11 cellular contexts compared by ENCODE assay signal in genomic region chr15:86650084-86650483, GRCh38.
DNase-seq lines count a peak whose midpoint lies in the region; ATAC-seq and TF ChIP-seq lines count a peak whose summit lies in the region.
"Had no signal": no experiment of that assay in that cellular context is flagged by ENCODE, and none has a peak within 500 bp of the region (broad histone marks: within the 10 kb centered on the region; RNA-seq: fewer than 3 reads in every experiment).

No MANE protein-coding gene starts in this region.

- no peak overlapping the region for H2AFZ ChIP-seq in SK-N-SH (ENCODE audit: low read depth)

- POLR2A ChIA-PET in SK-N-SH (lab: Yijun Ruan, JAX): no interaction called here

- no peaks in the 10 kb centered on the region for H3K9me2 ChIP-seq in SK-N-SH

- CTCF ChIA-PET in SK-N-SH (lab: Yijun Ruan, JAX): interaction anchor here (1.6 kb wide), 1 partner anchor 21 kb away, joined by 3 read pairs; no protein-coding TSS in a partner anchor

- H3K4me1 ChIP-seq in SK-N-SH (ENCODE audit: control insufficient read depth in 1 of 2, insufficient read depth in 2 of 2, low read depth in 1 of 2, low read length in 1 of 2): peaks cover 0 to 2% of the 10 kb centered on the region in 2 experiments; a peak in 1 of 4 replicates
- no peaks in the 10 kb centered on the region for H3K4me1 ChIP-seq in foreskin keratinocyte
- H3K4me1 ChIP-seq: left lung, uterus had no signal

- in situ Hi-C loops in SK-MEL-5 (cut with HindIII; ENCODE audit: low pct_unique_long_range_greater_than_20kb, low sequenced_read_pairs): no loop called here

- no peaks in the 10 kb centered on the region for H3K9me3 ChIP-seq in SK-N-SH
- H3K9me3 ChIP-seq: left lung, uterus had no signal

- H3F3A ChIP-seq in SK-N-SH (replicated peaks; ENCODE audit: insufficient read depth): no peaks in the 10 kb centered on the region

- TF ChIP-seq RAD21 in SK-N-SH (IDR thresholded peaks at IDR 0.05; ENCODE audit: low read length): no peak

- H3K36me3 ChIP-seq in SK-N-SH (replicated peaks in 1 of 2; ENCODE audit: control insufficient read depth in 1 of 2, insufficient read depth in 2 of 2, low read length in 1 of 2): no peaks in the 10 kb centered on the region
- H3K36me3 ChIP-seq: left lung, uterus had no signal

- ATAC-seq in SK-N-SH treated with all-trans-retinoic acid at 6 μM for 48 hours: no peak
- peak; percentile 48 for ATAC-seq in foreskin keratinocyte
- no peak for ATAC-seq in GM21529 (IDR thresholded peaks at IDR 0.05; ENCODE audit: unreplicated experiment)
- ATAC-seq: left lung had no signal

- no peak for TF ChIP-seq EP300 in SK-N-SH (IDR thresholded peaks at IDR 0.05; ENCODE audit: borderline replicate concordance in 1 of 2, low read depth in 1 of 2, low read length in 1 of 2)

- no peaks in the 10 kb centered on the region for H3K27me3 ChIP-seq in SK-N-SH (ENCODE audit: insufficient read depth)
- H3K27me3 ChIP-seq in foreskin keratinocyte: no peaks in the 10 kb centered on the region
- H3K27me3 ChIP-seq: left lung, uterus had no signal

- no peak overlapping the region for H3K27ac ChIP-seq in SK-N-SH (ENCODE audit: low read depth in 2 of 2, low read length in 1 of 2)
- no peak overlapping the region for H3K27ac ChIP-seq in foreskin keratinocyte
- H3K27ac ChIP-seq: left lung, uterus had no signal

- H3K9ac ChIP-seq in SK-N-SH: no peak overlapping the region

- no peak for DNase-seq in SK-N-SH
- peak; percentile 7 for DNase-seq in HS-27A (ENCODE audit: low read depth)
- DNase-seq in SK-MEL-5 (ENCODE audit: low read depth, low spot score): peak; percentile 30
- no peak for DNase-seq in foreskin keratinocyte
- no peak for DNase-seq in NCI-H1417 treated with DMSO at 0.1 percent for 48 hours (lab: John Stamatoyannopoulos, UW)
- DNase-seq in NCI-H82 treated with DMSO at 0.1 percent for 48 hours (lab: John Stamatoyannopoulos, UW; ENCODE audit: unreplicated experiment): no peak
- DNase-seq: effector memory CD4-positive, alpha-beta T cell; left lung; uterus had no signal

- TF ChIP-seq CTCF in SK-N-SH (IDR thresholded peaks at IDR 0.05) (no peak), foreskin keratinocyte (conservative IDR thresholded peaks at IDR 0.05) (no peak)

- H3K79me2 ChIP-seq in SK-N-SH (ENCODE audit: insufficient read depth): no peaks in the 10 kb centered on the region

- H3K4me2 ChIP-seq in SK-N-SH: no peak overlapping the region

- WGBS in SK-N-SH (ENCODE audit: low lambda C conversion rate): 38% methylated on average over 1 of the region's 1 CpG

- no peak overlapping the region for H3K4me3 ChIP-seq in SK-N-SH (ENCODE audit: low read depth in 2 of 2, low read length in 1 of 2)
- H3K4me3 ChIP-seq: left lung, uterus had no signal

- H4K20me1 ChIP-seq in SK-N-SH (ENCODE audit: insufficient read depth): no peaks in the 10 kb centered on the region

TF ChIP-seq in SK-N-SH, 30 proteins besides CTCF, POLR2A, EP300 and RAD21:
- TF ChIP-seq SMC3 (IDR thresholded peaks at IDR 0.05; ENCODE audit: low read depth, low read length): no peak
- peak; percentile 75 for TF ChIP-seq USF1 (IDR thresholded peaks at IDR 0.05; ENCODE audit: borderline replicate concordance, low read depth)

TF ChIP-seq in SK-N-SH treated with all-trans-retinoic acid at 6 μM for 48 hours, 23 proteins besides CTCF, POLR2A, EP300 and RAD21 (continues in another document):
- TF ChIP-seq ZFP3 (CRISPR knock-in tag; IDR thresholded peaks at IDR 0.05) (no peak), ZNF565 (CRISPR knock-in tag; conservative IDR thresholded peaks at IDR 0.05; ENCODE audit: low read depth) (no peak), ESRRG (CRISPR knock-in tag; IDR thresholded peaks at IDR 0.05) (no peak), TOX (CRISPR knock-in tag; IDR thresholded peaks at IDR 0.05; ENCODE audit: borderline replicate concordance) (no peak), OSR1 (CRISPR knock-in tag; IDR thresholded peaks at IDR 0.05) (no peak), SNAI2 (CRISPR knock-in tag; IDR thresholded peaks at IDR 0.05) (no peak), CSDC2 (CRISPR knock-in tag; IDR thresholded peaks at IDR 0.05) (no peak), PATZ1 (CRISPR knock-in tag; IDR thresholded peaks at IDR 0.05; ENCODE audit: borderline replicate concordance) (no peak), CSRNP3 (CRISPR knock-in tag; IDR thresholded peaks at IDR 0.05) (no peak), ZC3H10 (CRISPR knock-in tag; IDR thresholded peaks at IDR 0.05) (no peak), ZNF8 (CRISPR knock-in tag; IDR thresholded peaks at IDR 0.05) (no peak), BACH2 (CRISPR knock-in tag; IDR thresholded peaks at IDR 0.05; ENCODE audit: borderline replicate concordance) (no peak), RARB (CRISPR knock-in tag; IDR thresholded peaks at IDR 0.05) (no peak), ARNTL (CRISPR knock-in tag; IDR thresholded peaks at IDR 0.05; ENCODE audit: borderline replicate concordance, low read depth) (no peak), CREB5 (CRISPR knock-in tag; IDR thresholded peaks at IDR 0.05; ENCODE audit: low read depth) (no peak), POU6F1 (CRISPR knock-in tag; IDR thresholded peaks at IDR 0.05; ENCODE audit: borderline replicate concordance, low read depth) (no peak)

Comparison
In these comparisons a context has a peak if more than half of its experiments do, and no peak if none do; other contexts are left out.
1. DNase-seq: peak in HS-27A (single experiment) and SK-MEL-5 (single experiment); none in SK-N-SH (single experiment), foreskin keratinocyte (0 of 2), NCI-H1417 treated with DMSO at 0.1 percent for 48 hours (single experiment) and NCI-H82 treated with DMSO at 0.1 percent for 48 hours (single experiment).